Comparison of ENCODE assay signal across 1 cellular context in the genomic region with DNA sequence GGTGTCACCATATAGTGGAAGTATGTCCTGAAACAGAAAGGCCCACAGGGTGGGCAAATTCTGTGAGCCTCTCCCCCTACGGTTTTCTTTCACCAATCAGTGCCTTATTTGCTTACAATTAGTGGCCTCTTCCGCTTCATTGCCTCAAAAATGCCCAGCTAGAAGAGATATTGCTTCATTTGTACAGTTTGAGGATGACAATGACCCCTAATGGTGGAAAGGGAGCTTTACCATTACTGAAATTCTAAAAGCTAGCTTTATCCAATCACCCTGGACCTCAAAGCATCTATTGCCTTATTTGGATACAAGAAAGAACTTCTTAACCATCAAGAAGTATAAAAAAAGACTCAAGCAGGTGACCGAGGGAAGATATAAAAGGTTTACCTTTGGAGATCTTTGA.
TF ChIP-seq lines count a peak whose summit lies in the region.

No MANE protein-coding gene starts in this region.

TF ChIP-seq in IMR-90, 13 proteins besides CTCF, POLR2A, EP300 and RAD21:
- TF ChIP-seq CEBPB (IDR thresholded peaks at IDR 0.05; ENCODE audit: low read depth, low read length) (0 out of 2 replicates have a peak, but pooled peaks have one; percentile 10), CHD1 (IDR thresholded peaks at IDR 0.05; ENCODE audit: low read depth, low read length) (no peak)
